8 cellular contexts compared by ENCODE assay signal in genomic region chr17:69607162-69607834, GRCh38.
DNase-seq lines count a peak whose midpoint lies in the region; ATAC-seq lines count a peak whose summit lies in the region.

No MANE protein-coding gene starts in this region.

- no peaks in the 10 kb centered on the region for H3K36me3 ChIP-seq in adipocyte (ENCODE audit: control insufficient read depth, insufficient read depth, low read length, severe bottlenecking)

- H3K9me3 ChIP-seq in adipocyte (ENCODE audit: control insufficient read depth, low read length): no peaks in the 10 kb centered on the region

- H3K9ac ChIP-seq in adipocyte (ENCODE audit: low read length): peak overlapping the region; percentile 82

- H3K4me1 ChIP-seq in adipocyte (ENCODE audit: control insufficient read depth, insufficient read depth, low read length): peaks cover 31% of the 10 kb centered on the region

- peak; percentile 81 for DNase-seq in EL
- DNase-seq in NCI-H510A treated with DMSO at 0.1 percent for 48 hours (lab: John Stamatoyannopoulos, UW): peak; percentile 83
- DNase-seq in adipocyte (ENCODE audit: low read depth): peak; percentile 92
- DNase-seq in left ventricle myocardium superior: peak; percentile 86
- DNase-seq in putamen (ENCODE audit: low spot score): peak; percentile 70
- no peak for DNase-seq in cerebellar nuclear complex (lab: John Stamatoyannopoulos, UW)

- intact Hi-C loops in left ventricle myocardium superior (cut with micrococcal nuclease): loop anchor here (10.0 kb wide), 1 partner anchor 538 kb away; no protein-coding TSS in a partner anchor

- peak overlapping the region; percentile 37 for H3K4me3 ChIP-seq in adipocyte (ENCODE audit: low read length)

- no peaks in the 10 kb centered on the region for H3K27me3 ChIP-seq in adipocyte (replicated peaks; ENCODE audit: control insufficient read depth, insufficient read depth, low read length)

- ATAC-seq in GM21360 (IDR thresholded peaks at IDR 0.05; ENCODE audit: unreplicated experiment): peak; percentile 88
- ATAC-seq in HG03558 (IDR thresholded peaks at IDR 0.05; ENCODE audit: extremely low read depth, unreplicated experiment): peak; percentile 78
- ATAC-seq in left ventricle myocardium superior: peak; percentile 88

Comparison
In these comparisons a context has a peak if more than half of its experiments do, and no peak if none do; other contexts are left out.
1. DNase-seq: peak in EL (single experiment), NCI-H510A treated with DMSO at 0.1 percent for 48 hours (single experiment), adipocyte (single experiment), left ventricle myocardium superior (single experiment) and putamen (single experiment); none in cerebellar nuclear complex (0 of 2).
2. Peak in every context shown above with its lines, with median percentiles within 50 percentile points of each other: ATAC-seq.